In the genomic region with DNA sequence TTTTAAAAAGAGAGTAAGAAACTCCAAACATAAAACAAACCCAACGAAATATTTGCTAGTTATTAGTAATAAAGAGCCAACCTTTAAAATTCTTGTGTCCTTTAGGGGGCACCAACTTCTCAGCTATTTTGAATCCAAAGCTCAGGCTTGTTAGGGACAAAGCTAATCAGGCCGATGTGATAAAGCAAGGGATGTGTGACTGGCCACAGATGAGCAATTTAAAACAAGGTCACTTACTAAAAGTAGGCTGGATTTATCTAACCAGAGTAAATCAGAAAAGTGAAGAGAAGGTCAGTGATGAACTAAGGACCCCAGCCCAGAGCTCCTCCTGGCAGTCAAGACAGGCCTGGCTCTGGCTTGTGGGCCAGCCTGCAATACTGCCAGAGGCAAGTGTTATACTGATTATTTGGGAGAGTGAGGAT, we compare ENCODE assay signal across 8 cellular contexts.
A peak's percentile ranks its signal among the peaks of the same experiment; 100 is the strongest.
DNase-seq lines count a peak whose midpoint lies in the region; ATAC-seq, FAIRE-seq and TF ChIP-seq lines count a peak whose summit lies in the region.

No MANE protein-coding gene starts in this region.

- no peak overlapping the region for H3K9ac ChIP-seq in HCT116 (ENCODE audit: low read length)
- no peak overlapping the region for H3K9ac ChIP-seq in keratinocyte (ENCODE audit: control insufficient read depth, extremely low read depth, insufficient read depth, low read length)

- H3K9me1 ChIP-seq in keratinocyte (ENCODE audit: control insufficient read depth, extremely low read depth, insufficient read depth, low read length), result no peaks in the 10 kb centered on the region

- H3K27me3 ChIP-seq in HCT116 (ENCODE audit: insufficient read depth, low read length) (no peaks in the 10 kb centered on the region), adrenal gland (no peaks in the 10 kb centered on the region), keratinocyte (ENCODE audit: control insufficient read depth, extremely low read depth, insufficient read depth, low read length) (peaks cover 5% of the 10 kb centered on the region)

- TF ChIP-seq CTCF in AG09319 (IDR thresholded peaks at IDR 0.05; ENCODE audit: low read depth, low read length), result peak; percentile 47
- TF ChIP-seq CTCF in HCT116 (IDR thresholded peaks at IDR 0.05 in 2 of 3, conservative IDR thresholded peaks at IDR 0.05 in 1 of 3; ENCODE audit: borderline replicate concordance in 1 of 3, insufficient read depth in 1 of 3, low read depth in 2 of 3, low read length in 2 of 3), result peak; percentile 15 to 48 (median 35); a peak in 4 of 6 replicates
- peak in 5 of 6 experiments; percentile 41 to 52 (median 49) for TF ChIP-seq CTCF in adrenal gland (IDR thresholded peaks at IDR 0.05)
- TF ChIP-seq CTCF in keratinocyte (optimal IDR thresholded peaks at IDR 0.05 in 1 of 3, IDR thresholded peaks at IDR 0.05 in 1 of 3, conservative IDR thresholded peaks at IDR 0.05 in 1 of 3; ENCODE audit: extremely low read depth in 1 of 3, insufficient read depth in 2 of 3, low read length in 3 of 3), result peak in 2 of 3 experiments; percentile 6 to 12

- peak; percentile 60 for TF ChIP-seq RAD21 in HCT116 (IDR thresholded peaks at IDR 0.05; ENCODE audit: low read depth)

- POLR2A ChIA-PET in HCT116 (lab: Charles Lee), result no interaction called here

- H3K36me3 ChIP-seq in HCT116 (ENCODE audit: control insufficient read depth in 1 of 2, insufficient read depth in 2 of 2, low read length in 2 of 2) (no peaks in the 10 kb centered on the region), adrenal gland (replicated peaks in 1 of 2) (no peaks in the 10 kb centered on the region), keratinocyte (ENCODE audit: control insufficient read depth in 2 of 2, extremely low read depth in 1 of 2, insufficient read depth in 2 of 2, low read length in 2 of 2) (no peaks in the 10 kb centered on the region)

- H3K4me2 ChIP-seq in HCT116 (ENCODE audit: low read length), result no peak overlapping the region
- no peak overlapping the region for H3K4me2 ChIP-seq in keratinocyte (ENCODE audit: control insufficient read depth, extremely low read depth, insufficient read depth, low read depth, low read length)

- H4K20me1 ChIP-seq in HCT116 (ENCODE audit: insufficient read depth) (no peaks in the 10 kb centered on the region), keratinocyte (ENCODE audit: control insufficient read depth, extremely low read depth, insufficient read depth, low read length) (no peaks in the 10 kb centered on the region)

- WGBS in adrenal gland, 4 donors, result 9 to 28% (median 24%) methylated on average over 2 of the region's 2 CpGs

- no peaks in the 10 kb centered on the region for H3K9me2 ChIP-seq in HCT116 (ENCODE audit: insufficient read depth)

- H2AFZ ChIP-seq in HCT116 (ENCODE audit: low read depth, low read length, poor library complexity, severe bottlenecking) (no peak overlapping the region), keratinocyte (ENCODE audit: control insufficient read depth, low read length) (no peak overlapping the region)

- intact Hi-C loops in HCT116 (cut with micrococcal nuclease) (loop anchor here (5.0 kb wide), 1 partner anchor 152 kb away; no protein-coding TSS in a partner anchor), adrenal gland (cut with DNase I) (loop anchor here (10.0 kb wide), 1 partner anchor 155 kb away; no protein-coding TSS in a partner anchor)

- RAD21 ChIA-PET in HCT116 (lab: Charles Lee; ENCODE audit: low non-redundant PET in 1 of 2, low total read pairs in 2 of 2, uncharacterized antibody in 2 of 2, unreplicated experiment in 2 of 2), result no interaction called here

- no peak for FAIRE-seq in keratinocyte (lab: Jason Lieb, UNC)

- CTCF ChIA-PET in HCT116 (lab: Charles Lee), result interaction anchor here (0.7 to 2.0 kb wide), 7 partner anchors 8 to 172 kb away, joined by 3 to 14 read pairs (median 4); no protein-coding TSS in a partner anchor

- ATAC-seq in HCT116, result peak; percentile 52; the same call in 1 of the 2 replicates
- no peak for ATAC-seq in GM19452 (IDR thresholded peaks at IDR 0.05; ENCODE audit: unreplicated experiment)

- BruUV-seq in HCT116 (replicated peaks; lab: Mats Ljungman, UMichigan), result no TSS peak

- peaks cover 13 to 25% of the 10 kb centered on the region in 2 experiments for H3K4me1 ChIP-seq in HCT116 (ENCODE audit: control insufficient read depth in 1 of 2, insufficient read depth in 2 of 2, low read length in 2 of 2)
- peaks cover 4 to 16% of the 10 kb centered on the region in 2 donors for H3K4me1 ChIP-seq in adrenal gland (replicated peaks in 1 of 2)
- peaks cover 9% of the 10 kb centered on the region for H3K4me1 ChIP-seq in keratinocyte (ENCODE audit: control insufficient read depth, extremely low read depth, insufficient read depth, low read length)

- H3K4me3 ChIP-seq in HCT116 (replicated peaks in 1 of 2; ENCODE audit: low read depth in 1 of 2, low read length in 2 of 2) (no peak overlapping the region), adrenal gland (no peak overlapping the region), keratinocyte (ENCODE audit: control insufficient read depth in 2 of 3, extremely low read depth in 1 of 3, insufficient read depth in 2 of 3, low read depth in 1 of 3, low read length in 3 of 3) (no peak overlapping the region)

- dilution Hi-C loops in keratinocyte (cut with MboI; ENCODE audit: extremely low pct_ligation_motif_present, low sequenced_read_pairs), result no loop called here

- no peak overlapping the region for H3K27ac ChIP-seq in HCT116 (ENCODE audit: low read depth, low read length)
- H3K27ac ChIP-seq in adrenal gland, result no peak overlapping the region
- no peak overlapping the region for H3K27ac ChIP-seq in keratinocyte (ENCODE audit: control insufficient read depth, insufficient read depth, low read length)

- H3K9me3 ChIP-seq in HCT116 (ENCODE audit: control insufficient read depth in 1 of 2, insufficient read depth in 1 of 2, low read depth in 1 of 2, low read length in 2 of 2) (no peaks in the 10 kb centered on the region), adrenal gland (replicated peaks in 1 of 3) (no peaks in the 10 kb centered on the region), keratinocyte (ENCODE audit: control insufficient read depth, low read depth, low read length) (no peaks in the 10 kb centered on the region)

- no peaks in the 10 kb centered on the region for H3K79me2 ChIP-seq in HCT116 (ENCODE audit: insufficient read depth, low read length)
- no peaks in the 10 kb centered on the region for H3K79me2 ChIP-seq in keratinocyte (ENCODE audit: control insufficient read depth, insufficient read depth, low read length)

- DNase-seq in AG09319 (ENCODE audit: extremely low read depth, low read depth) (peak; percentile 44), HCT116 (ENCODE audit: low read depth, low spot score) (no peak), adrenal gland (peak in 3 of 7 donors; percentile 20 to 32 (median 28)), keratinocyte (ENCODE audit: low read depth, low spot score) (no peak), NCI-H345 treated with DMSO at 0.1 percent for 48 hours (lab: John Stamatoyannopoulos, UW; ENCODE audit: unreplicated experiment) (no peak), DMS79 (lab: John Stamatoyannopoulos, UW) (no peak), dedifferentiated amniotic fluid mesenchymal stem cell (ENCODE audit: extremely low spot score) (no peak)

- TF ChIP-seq POLR2A in HCT116 (IDR thresholded peaks at IDR 0.05; ENCODE audit: borderline replicate concordance, extremely low read depth, insufficient read depth, insufficient read length) (no peak), adrenal gland (IDR thresholded peaks at IDR 0.05) (no peak)

TF ChIP-seq in HCT116, 20 proteins besides CTCF, POLR2A, EP300 and RAD21 (continues in another document):
- no peak for TF ChIP-seq FOSL1 (IDR thresholded peaks at IDR 0.05; ENCODE audit: low read depth)
- no peak for TF ChIP-seq ELF1 (IDR thresholded peaks at IDR 0.05; ENCODE audit: borderline replicate concordance, low read depth)
- no peak for TF ChIP-seq SIN3A (IDR thresholded peaks at IDR 0.05; ENCODE audit: low read depth)
- no peak for TF ChIP-seq SP1 (IDR thresholded peaks at IDR 0.05; ENCODE audit: low read depth)
- TF ChIP-seq, protein P1, sequence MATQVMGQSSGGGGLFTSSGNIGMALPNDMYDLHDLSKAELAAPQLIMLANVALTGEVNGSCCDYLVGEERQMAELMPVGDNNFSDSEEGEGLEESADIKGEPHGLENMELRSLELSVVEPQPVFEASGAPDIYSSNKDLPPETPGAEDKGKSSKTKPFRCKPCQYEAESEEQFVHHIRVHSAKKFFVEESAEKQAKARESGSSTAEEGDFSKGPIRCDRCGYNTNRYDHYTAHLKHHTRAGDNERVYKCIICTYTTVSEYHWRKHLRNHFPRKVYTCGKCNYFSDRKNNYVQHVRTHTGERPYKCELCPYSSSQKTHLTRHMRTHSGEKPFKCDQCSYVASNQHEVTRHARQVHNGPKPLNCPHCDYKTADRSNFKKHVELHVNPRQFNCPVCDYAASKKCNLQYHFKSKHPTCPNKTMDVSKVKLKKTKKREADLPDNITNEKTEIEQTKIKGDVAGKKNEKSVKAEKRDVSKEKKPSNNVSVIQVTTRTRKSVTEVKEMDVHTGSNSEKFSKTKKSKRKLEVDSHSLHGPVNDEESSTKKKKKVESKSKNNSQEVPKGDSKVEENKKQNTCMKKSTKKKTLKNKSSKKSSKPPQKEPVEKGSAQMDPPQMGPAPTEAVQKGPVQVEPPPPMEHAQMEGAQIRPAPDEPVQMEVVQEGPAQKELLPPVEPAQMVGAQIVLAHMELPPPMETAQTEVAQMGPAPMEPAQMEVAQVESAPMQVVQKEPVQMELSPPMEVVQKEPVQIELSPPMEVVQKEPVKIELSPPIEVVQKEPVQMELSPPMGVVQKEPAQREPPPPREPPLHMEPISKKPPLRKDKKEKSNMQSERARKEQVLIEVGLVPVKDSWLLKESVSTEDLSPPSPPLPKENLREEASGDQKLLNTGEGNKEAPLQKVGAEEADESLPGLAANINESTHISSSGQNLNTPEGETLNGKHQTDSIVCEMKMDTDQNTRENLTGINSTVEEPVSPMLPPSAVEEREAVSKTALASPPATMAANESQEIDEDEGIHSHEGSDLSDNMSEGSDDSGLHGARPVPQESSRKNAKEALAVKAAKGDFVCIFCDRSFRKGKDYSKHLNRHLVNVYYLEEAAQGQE (IDR thresholded peaks at IDR 0.05; ENCODE audit: low read depth), result no peak
- TF ChIP-seq, protein P2, sequence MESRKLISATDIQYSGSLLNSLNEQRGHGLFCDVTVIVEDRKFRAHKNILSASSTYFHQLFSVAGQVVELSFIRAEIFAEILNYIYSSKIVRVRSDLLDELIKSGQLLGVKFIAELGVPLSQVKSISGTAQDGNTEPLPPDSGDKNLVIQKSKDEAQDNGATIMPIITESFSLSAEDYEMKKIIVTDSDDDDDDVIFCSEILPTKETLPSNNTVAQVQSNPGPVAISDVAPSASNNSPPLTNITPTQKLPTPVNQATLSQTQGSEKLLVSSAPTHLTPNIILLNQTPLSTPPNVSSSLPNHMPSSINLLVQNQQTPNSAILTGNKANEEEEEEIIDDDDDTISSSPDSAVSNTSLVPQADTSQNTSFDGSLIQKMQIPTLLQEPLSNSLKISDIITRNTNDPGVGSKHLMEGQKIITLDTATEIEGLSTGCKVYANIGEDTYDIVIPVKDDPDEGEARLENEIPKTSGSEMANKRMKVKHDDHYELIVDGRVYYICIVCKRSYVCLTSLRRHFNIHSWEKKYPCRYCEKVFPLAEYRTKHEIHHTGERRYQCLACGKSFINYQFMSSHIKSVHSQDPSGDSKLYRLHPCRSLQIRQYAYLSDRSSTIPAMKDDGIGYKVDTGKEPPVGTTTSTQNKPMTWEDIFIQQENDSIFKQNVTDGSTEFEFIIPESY (IDR thresholded peaks at IDR 0.05; ENCODE audit: extremely low read depth, insufficient replicate concordance, low read length), result no peak
